14 cellular contexts compared by ENCODE assay signal in the genomic region with DNA sequence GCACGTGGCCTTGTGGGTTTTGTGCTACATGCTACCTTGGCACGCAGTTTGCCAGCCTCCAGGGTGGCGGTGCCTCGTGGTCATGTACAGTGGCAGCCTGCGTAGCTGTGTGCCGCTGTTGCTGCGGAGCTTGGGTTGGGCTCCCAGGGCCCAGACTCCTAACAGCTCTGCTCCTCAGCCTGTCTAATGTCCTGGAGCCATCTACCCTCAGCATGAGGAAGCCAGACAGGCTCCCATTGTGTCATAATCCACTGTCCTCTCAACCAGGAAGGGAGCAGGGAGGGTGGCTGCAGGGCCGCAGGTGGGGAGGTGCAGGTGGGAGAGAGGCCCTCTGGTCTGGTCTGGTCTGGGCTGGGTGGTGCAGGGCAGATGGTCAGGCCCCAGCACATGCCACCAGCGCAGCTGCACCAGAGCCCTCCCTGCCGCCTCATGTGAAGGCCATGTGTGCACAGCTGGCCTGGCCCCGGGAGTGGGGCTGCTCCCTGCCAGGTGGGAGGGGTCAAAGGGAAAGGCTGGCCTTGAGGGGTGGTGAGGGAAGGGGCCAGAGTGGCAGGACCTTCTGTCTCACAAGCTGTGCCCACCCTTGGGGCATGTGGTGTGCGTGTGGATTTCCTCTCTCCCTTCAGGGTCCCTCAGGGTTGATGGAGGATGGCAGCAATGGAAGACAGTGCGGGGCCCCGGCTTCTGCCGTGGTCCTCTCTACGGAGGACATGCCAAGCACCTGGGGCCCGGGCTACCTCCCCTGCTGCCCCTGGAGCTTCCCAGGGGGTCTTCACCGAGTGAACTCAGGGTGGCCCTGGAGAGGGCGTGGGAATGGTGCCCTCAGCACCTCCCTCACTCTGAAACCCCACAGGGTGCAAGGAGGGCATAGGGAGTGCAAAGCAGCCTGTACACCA. TPM values are rescaled to one million over a fixed set of nuclear protein-coding genes. Genes with fewer than 3 reads are reported as not detected.
A peak's percentile ranks its signal among the peaks of the same experiment; 100 is the strongest.
DNase-seq lines count a peak whose midpoint lies in the region; ATAC-seq and TF ChIP-seq lines count a peak whose summit lies in the region.
"Had no signal": no experiment of that assay in that cellular context is flagged by ENCODE, and none has a peak within 500 bp of the region (broad histone marks: within the 10 kb centered on the region; RNA-seq: fewer than 3 reads in every experiment).

No MANE protein-coding gene starts in this region.

- H3K9me3 Mint-ChIP-seq in HFFc6, result no peaks in the 10 kb centered on the region
- H3K9me3 Mint-ChIP-seq: activated naive CD4-positive, alpha-beta T cell treated with anti-CD3 and anti-CD28 coated beads, Interleukin-2, amount 50 U/mL, for 72 hours; CD8-positive, alpha-beta T cell had no signal

- intact Hi-C loops in left ventricle myocardium superior (cut with micrococcal nuclease), result no loop called here

- no peak overlapping the region for H3K27ac Mint-ChIP-seq in HFFc6
- H3K27ac Mint-ChIP-seq: activated naive CD4-positive, alpha-beta T cell treated with anti-CD3 and anti-CD28 coated beads, Interleukin-2, amount 50 U/mL, for 72 hours; CD8-positive, alpha-beta T cell had no signal

- ATAC-seq in left ventricle myocardium superior, result peak; percentile 1
- no peak for ATAC-seq in GM21737 (IDR thresholded peaks at IDR 0.05; ENCODE audit: unreplicated experiment)
- ATAC-seq: activated naive CD4-positive, alpha-beta T cell treated with anti-CD3 and anti-CD28 coated beads, Interleukin-2, amount 50 U/mL, for 72 hours; CD8-positive, alpha-beta T cell had no signal

- no peak for TF ChIP-seq CTCF in HFFc6 (IDR thresholded peaks at IDR 0.05)

- H3K36me3 Mint-ChIP-seq in HFFc6 (ENCODE audit: low read depth), result peaks cover 39% of the 10 kb centered on the region
- H3K36me3 Mint-ChIP-seq: activated naive CD4-positive, alpha-beta T cell treated with anti-CD3 and anti-CD28 coated beads, Interleukin-2, amount 50 U/mL, for 72 hours; CD8-positive, alpha-beta T cell had no signal

- H3K9me3 ChIP-seq in skeletal muscle tissue (ENCODE audit: control insufficient read depth in 3 of 3, low read length in 3 of 3), result no peaks in the 10 kb centered on the region

- H3K27ac ChIP-seq in skeletal muscle tissue (ENCODE audit: low read depth, low read length), result no peak overlapping the region

- H3K4me1 ChIP-seq in skeletal muscle tissue (ENCODE audit: control insufficient read depth in 3 of 3, insufficient read depth in 3 of 3, low read length in 3 of 3), result peaks cover 73 to 76% (median 74%) of the 10 kb centered on the region in 3 donors

- peak overlapping the region in 2 of 3 donors; percentile 61 to 77 for H3K9ac ChIP-seq in skeletal muscle tissue (ENCODE audit: low read depth in 1 of 3, low read length in 3 of 3)

- H3K27me3 ChIP-seq in skeletal muscle tissue (ENCODE audit: control insufficient read depth in 3 of 3, insufficient read depth in 3 of 3, low read length in 3 of 3), result no peaks in the 10 kb centered on the region

- H3K4me3 Mint-ChIP-seq in HFFc6, result peak overlapping the region; percentile 36; the same call in 1 of the 2 replicates
- H3K4me3 Mint-ChIP-seq: CD8-positive, alpha-beta T cell had no signal

- peaks cover 8% of the 10 kb centered on the region for H3K27me3 Mint-ChIP-seq in HFFc6 (ENCODE audit: insufficient read depth)

- peaks cover 0 to 11% (median 9%) of the 10 kb centered on the region in 3 donors for H3K36me3 ChIP-seq in skeletal muscle tissue (ENCODE audit: control insufficient read depth in 3 of 3, insufficient read depth in 3 of 3, low read length in 3 of 3)

- peaks cover 54% of the 10 kb centered on the region for H3K4me1 Mint-ChIP-seq in HFFc6 (ENCODE audit: low read depth)

- DNase-seq in HFFc6, result no peak
- DNase-seq in NCI-H774 (lab: John Stamatoyannopoulos, UW), result peak; percentile 79
- peak; percentile 64 for DNase-seq in left ventricle myocardium superior
- no peak for DNase-seq in stimulated activated CD4-positive, alpha-beta T cell treated with anti-CD3 and anti-CD28 coated beads, Interleukin-12 subunit alpha, Interleukin-12 subunit beta, amount 100 ng/mL, for 4 hours
- no peak for DNase-seq in T-helper 9 cell
- DNase-seq: CD8-positive, alpha-beta T cell; cerebellar nuclear complex; KG1; NCI-H2171; stimulated activated CD4-positive, alpha-beta T cell treated with anti-CD3 and anti-CD28 coated beads, Interleukin-4, amount 100 ng/mL, for 4 hours; stimulated activated naive CD4-positive, alpha-beta T cell treated with Interleukin-2 at 50 U/mL for 16 hours had no signal

- H3K4me3 ChIP-seq in skeletal muscle tissue (ENCODE audit: low read length in 3 of 3), result peak overlapping the region; percentile 9 to 54 (median 27)

RNA-seq across cellular contexts. Expression of a gene that starts 4.8 kb away (rescaled TPM):
- 10 to 100 TPM; 34.4 to 53.0 (median 45.5) TPM for total RNA-seq in HFFc6 (2021; fragmentation: NEBNext Ultra II Directional; extraction: Animal tissue kit (Norgen Biotek cat#: 25700))
- total RNA-seq in left ventricle myocardium superior (29.6 TPM), skeletal muscle tissue (8.4 TPM)
- total RNA-seq: activated naive CD4-positive, alpha-beta T cell treated with anti-CD3 and anti-CD28 coated beads, Interleukin-2, amount 50 U/mL, for 72 hours had no signal

Comparison
In these comparisons a context has a peak if more than half of its experiments do, and no peak if none do; other contexts are left out.
1. DNase-seq: peak in NCI-H774 (single experiment) and left ventricle myocardium superior (single experiment); none in HFFc6 (single experiment), stimulated activated CD4-positive, alpha-beta T cell treated with anti-CD3 and anti-CD28 coated beads, Interleukin-12 subunit alpha, Interleukin-12 subunit beta, amount 100 ng/mL, for 4 hours (single experiment) and T-helper 9 cell (single experiment).